5 cellular contexts compared by ENCODE assay signal in genomic region chr7:39693086-39693485, GRCh38.
A peak's percentile ranks its signal among the peaks of the same experiment; 100 is the strongest.
DNase-seq lines count a peak whose midpoint lies in the region; ATAC-seq, FAIRE-seq and TF ChIP-seq lines count a peak whose summit lies in the region.
"Not testable (repeated sequence)": the region's sequence is repeated elsewhere in the genome, so short reads cannot be mapped to it uniquely, and the experiment has no call there.

No MANE protein-coding gene starts in this region.

- not testable (repeated sequence) for H3K4me1 ChIP-seq in HEK293 (ENCODE audit: control insufficient read depth, insufficient read depth, low read length); K562 (replicated peaks in 1 of 2; ENCODE audit: control insufficient read depth in 2 of 2, insufficient read depth in 2 of 2, low read length in 2 of 2)

- not testable (repeated sequence) for FAIRE-seq in K562 (lab: Jason Lieb, UNC)

- in situ Hi-C loops in K562 (cut with MboI): not testable (repeated sequence)

- H3K9me3 ChIP-seq in HEK293 (ENCODE audit: control insufficient read depth, insufficient read depth, low read depth, low read length); K562 (replicated peaks; ENCODE audit: control insufficient read depth, insufficient read depth, low read depth, low read length): not testable (repeated sequence)

- H3K4me3 ChIP-seq in HEK293 (ENCODE audit: low read depth, low read length); K562: not testable (repeated sequence)

- WGBS in K562 (ENCODE audit: insufficient coverage, low coverage, missing lambda C conversion rate): 78% methylated on average over 3 of the region's 4 CpGs

- not testable (repeated sequence) for H3K27ac ChIP-seq in HEK293 (ENCODE audit: extremely low read depth, low read depth, low read length); K562 (ENCODE audit: extremely low read depth, low read depth, low read length)

- CTCF ChIA-PET in HEK293 (lab: Yijun Ruan, JAX); K562 (lab: Yijun Ruan, JAX; ENCODE audit: low intra/inter-chr PET ratio): not testable (repeated sequence)

- TF ChIP-seq POLR2A in K562 (conservative IDR thresholded peaks at IDR 0.05): not testable (repeated sequence)

- H3K36me3 Mint-ChIP-seq in activated naive CD8-positive, alpha-beta T cell: peaks cover 42% of the 10 kb centered on the region
- H3K36me3 Mint-ChIP-seq in endothelial cell (ENCODE audit: low read depth, unreplicated experiment) (peaks cover 67% of the 10 kb centered on the region), progenitor cell of endocrine pancreas (ENCODE audit: insufficient read depth) (peaks cover 28% of the 10 kb centered on the region)

- not testable (repeated sequence) for H2AFZ ChIP-seq in K562 (ENCODE audit: low read depth, low read length)

- H3K9me1 ChIP-seq in K562 (ENCODE audit: control insufficient read depth, insufficient read depth, low read length): not testable (repeated sequence)

- not testable (repeated sequence) for H3K4me2 ChIP-seq in K562 (ENCODE audit: insufficient read depth, low read length)

- ATAC-seq in K562: not testable (repeated sequence)

- POLR2A ChIA-PET in HEK293 (lab: Yijun Ruan, JAX); K562 (lab: Yijun Ruan, JAX): not testable (repeated sequence)

- H3K4me1 Mint-ChIP-seq in activated naive CD8-positive, alpha-beta T cell (ENCODE audit: low read depth): peaks cover 11% of the 10 kb centered on the region
- peaks cover 24% of the 10 kb centered on the region for H3K4me1 Mint-ChIP-seq in endothelial cell (ENCODE audit: unreplicated experiment)
- H3K4me1 Mint-ChIP-seq in progenitor cell of endocrine pancreas (ENCODE audit: low read depth): not testable (repeated sequence)

- not testable (repeated sequence) for H3K79me2 ChIP-seq in K562 (ENCODE audit: control insufficient read depth, insufficient read depth, low read length)

- peak overlapping the region; percentile 34 for H3K27ac Mint-ChIP-seq in activated naive CD8-positive, alpha-beta T cell
- H3K27ac Mint-ChIP-seq in endothelial cell (ENCODE audit: unreplicated experiment): peak overlapping the region; percentile 68
- H3K27ac Mint-ChIP-seq in progenitor cell of endocrine pancreas: peak overlapping the region; percentile 23

- not testable (repeated sequence) for H3K27me3 ChIP-seq in K562 (ENCODE audit: control insufficient read depth in 2 of 2, insufficient read depth in 2 of 2, low read length in 2 of 2)

- H3K9me3 Mint-ChIP-seq in activated naive CD8-positive, alpha-beta T cell (ENCODE audit: low read depth); endothelial cell (ENCODE audit: unreplicated experiment); progenitor cell of endocrine pancreas (ENCODE audit: low read depth): not testable (repeated sequence)

- TF ChIP-seq CTCF in HEK293 (tag by site-specific recombination; IDR thresholded peaks at IDR 0.05); K562 (IDR thresholded peaks at IDR 0.05 in 2 of 3, conservative IDR thresholded peaks at IDR 0.05 in 1 of 3; ENCODE audit: insufficient read depth in 2 of 3, low read depth in 1 of 3, low read length in 3 of 3); endothelial cell (IDR thresholded peaks at IDR 0.05; ENCODE audit: unreplicated experiment); progenitor cell of endocrine pancreas (IDR thresholded peaks at IDR 0.05; ENCODE audit: unreplicated experiment): not testable (repeated sequence)

- intact Hi-C loops in K562 (cut with micrococcal nuclease): not testable (repeated sequence)

- DNase-seq in K562 (ENCODE audit: extremely low read depth in 1 of 4, low spot score in 3 of 4); endothelial cell (ENCODE audit: low spot score); progenitor cell of endocrine pancreas (ENCODE audit: low spot score, unreplicated experiment): not testable (repeated sequence)

- not testable (repeated sequence) for TF ChIP-seq EP300 in K562 (IDR thresholded peaks at IDR 0.05; ENCODE audit: low read length)

- TF ChIP-seq RAD21 in K562 (CRISPR knock-in tag; conservative IDR thresholded peaks at IDR 0.05 in 1 of 2, IDR thresholded peaks at IDR 0.05 in 1 of 2): not testable (repeated sequence)

- H4K20me1 ChIP-seq in K562 (replicated peaks; ENCODE audit: control insufficient read depth, insufficient read depth, low read length): not testable (repeated sequence)

- BruUV-seq in K562 (replicated peaks; lab: Mats Ljungman, UMichigan): not testable (repeated sequence)

- H3K36me3 ChIP-seq in HEK293 (ENCODE audit: control insufficient read depth in 2 of 2, insufficient read depth in 1 of 2, low read length in 2 of 2): peaks cover 10 to 34% of the 10 kb centered on the region in 2 experiments; a peak in 2 of 3 replicates
- peaks cover 46% of the 10 kb centered on the region for H3K36me3 ChIP-seq in K562 (ENCODE audit: control insufficient read depth, insufficient read depth, low read length)

- not testable (repeated sequence) for H3K4me3 Mint-ChIP-seq in activated naive CD8-positive, alpha-beta T cell; progenitor cell of endocrine pancreas (ENCODE audit: low read depth)
- peak overlapping the region; percentile 71 for H3K4me3 Mint-ChIP-seq in endothelial cell (ENCODE audit: unreplicated experiment)

- not testable (repeated sequence) for H3K27me3 Mint-ChIP-seq in activated naive CD8-positive, alpha-beta T cell; endothelial cell (ENCODE audit: unreplicated experiment); progenitor cell of endocrine pancreas

- not testable (repeated sequence) for H3K9ac ChIP-seq in K562 (ENCODE audit: insufficient read depth in 1 of 2, low read depth in 2 of 2, low read length in 2 of 2)

TF ChIP-seq in HEK293, 187 proteins besides CTCF, POLR2A, EP300 and RAD21:
- TF ChIP-seq ZNF146 (tag by site-specific recombination; IDR thresholded peaks at IDR 0.05): peak; percentile 85

TF ChIP-seq in K562, 482 proteins besides CTCF, POLR2A, EP300 and RAD21:
- peak; percentile 73 for TF ChIP-seq ZNF146 (CRISPR knock-in tag; IDR thresholded peaks at IDR 0.05; ENCODE audit: unreplicated experiment)
